ENCODE assay signal across 12 cellular contexts in the genomic region with DNA sequence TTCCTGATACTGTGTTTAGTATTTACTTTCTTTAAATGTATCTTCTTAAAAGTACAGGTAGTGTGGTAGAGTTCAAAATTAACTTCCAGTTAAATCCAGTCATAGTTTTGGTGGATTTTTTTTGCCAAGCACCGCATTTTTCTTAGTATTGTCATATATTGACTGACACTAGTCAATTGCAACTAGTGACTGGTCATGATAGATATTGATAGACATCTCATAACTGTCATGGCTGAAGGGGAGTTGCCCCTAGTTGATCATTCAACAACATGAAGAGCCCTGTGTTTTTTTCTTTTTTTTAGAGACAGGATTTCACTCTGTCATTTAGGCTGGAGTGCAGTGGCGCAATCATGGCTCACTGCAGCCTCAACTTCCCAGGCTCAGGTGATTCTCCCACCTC. TPM values are rescaled to one million over a fixed set of nuclear protein-coding genes. Genes with fewer than 3 reads are reported as not detected.
DNase-seq lines count a peak whose midpoint lies in the region; ATAC-seq, FAIRE-seq and TF ChIP-seq lines count a peak whose summit lies in the region.
"Had no signal": no experiment of that assay in that cellular context is flagged by ENCODE, and none has a peak within 500 bp of the region (broad histone marks: within the 10 kb centered on the region; RNA-seq: fewer than 3 reads in every experiment).

No MANE protein-coding gene starts in this region.

- TF ChIP-seq POLR2A in right lobe of liver (IDR thresholded peaks at IDR 0.05), result no peak
- no peak for TF ChIP-seq POLR2A in upper lobe of left lung (IDR thresholded peaks at IDR 0.05)
- TF ChIP-seq POLR2A in gastrocnemius medialis (IDR thresholded peaks at IDR 0.05), result no peak

- H3K36me3 ChIP-seq in heart right ventricle, result peaks cover 0 to 11% (median 0%) of the 10 kb centered on the region in 9 donors
- no peaks in the 10 kb centered on the region for H3K36me3 ChIP-seq in right lobe of liver
- H3K36me3 ChIP-seq in upper lobe of left lung, result peaks cover 0 to 7% (median 0%) of the 10 kb centered on the region in 4 donors
- H3K36me3 ChIP-seq in gastrocnemius medialis, result no peaks in the 10 kb centered on the region

- H3K4me3 ChIP-seq in heart right ventricle (no peak overlapping the region), right lobe of liver (no peak overlapping the region), upper lobe of left lung (no peak overlapping the region), gastrocnemius medialis (no peak overlapping the region)
- H3K4me3 ChIP-seq: body of pancreas had no signal

- H3K9me3 ChIP-seq in heart right ventricle, result no peaks in the 10 kb centered on the region
- no peaks in the 10 kb centered on the region for H3K9me3 ChIP-seq in right lobe of liver
- no peaks in the 10 kb centered on the region for H3K9me3 ChIP-seq in upper lobe of left lung
- no peaks in the 10 kb centered on the region for H3K9me3 ChIP-seq in gastrocnemius medialis
- H3K9me3 ChIP-seq: body of pancreas had no signal

- peak overlapping the region; percentile 67 for H3K4me3 Mint-ChIP-seq in activated CD8-positive, alpha-beta T cell treated with anti-CD3 and anti-CD28 coated beads for 36 hours

- FAIRE-seq in urothelium cell line (lab: Jason Lieb, UNC), result no peak

- CTCF ChIA-PET in activated CD8-positive, alpha-beta T cell treated with anti-CD3 and anti-CD28 coated beads for 36 hours (lab: Charles Lee), result interaction anchor here (1.0 to 1.9 kb wide), 5 partner anchors 14 to 49 kb away, joined by 3 to 24 read pairs (median 4); no protein-coding TSS in a partner anchor

- no peaks in the 10 kb centered on the region for H3K27me3 ChIP-seq in heart right ventricle
- no peaks in the 10 kb centered on the region for H3K27me3 ChIP-seq in right lobe of liver
- no peaks in the 10 kb centered on the region for H3K27me3 ChIP-seq in upper lobe of left lung
- no peaks in the 10 kb centered on the region for H3K27me3 ChIP-seq in gastrocnemius medialis
- H3K27me3 ChIP-seq: body of pancreas had no signal

- TF ChIP-seq EP300 in upper lobe of left lung (IDR thresholded peaks at IDR 0.05), result no peak

- no peaks in the 10 kb centered on the region for H3K9me3 Mint-ChIP-seq in activated CD8-positive, alpha-beta T cell treated with anti-CD3 and anti-CD28 coated beads for 36 hours

- no peak for ATAC-seq in heart right ventricle
- ATAC-seq in left cardiac atrium, result no peak
- ATAC-seq in activated CD8-positive, alpha-beta T cell treated with anti-CD3 and anti-CD28 coated beads for 36 hours, result peak; percentile 11
- ATAC-seq in right lobe of liver, result peak in 1 of 4 donors; percentile 9
- ATAC-seq in upper lobe of left lung (ENCODE audit: low FRiP score in 2 of 2), result no peak
- ATAC-seq in gastrocnemius medialis, result no peak
- ATAC-seq: left lobe of liver had no signal

- peak overlapping the region; percentile 99 for H3K27ac Mint-ChIP-seq in activated CD8-positive, alpha-beta T cell treated with anti-CD3 and anti-CD28 coated beads for 36 hours

- H3K4me1 Mint-ChIP-seq in activated CD8-positive, alpha-beta T cell treated with anti-CD3 and anti-CD28 coated beads for 36 hours (ENCODE audit: low read depth), result peaks cover 86% of the 10 kb centered on the region

- TF ChIP-seq CTCF in heart right ventricle (IDR thresholded peaks at IDR 0.05) (no peak), right lobe of liver (IDR thresholded peaks at IDR 0.05) (no peak), upper lobe of left lung (IDR thresholded peaks at IDR 0.05) (no peak), gastrocnemius medialis (IDR thresholded peaks at IDR 0.05 in 4 of 5, conservative IDR thresholded peaks at IDR 0.05 in 1 of 5) (no peak)
- no peak for TF ChIP-seq CTCF in activated CD8-positive, alpha-beta T cell treated with anti-CD3 and anti-CD28 coated beads for 36 hours (IDR thresholded peaks at IDR 0.05)

- intact Hi-C loops in heart right ventricle (cut with DNase I), result no loop called here
- intact Hi-C loops in left cardiac atrium (cut with DNase I), result no loop called here
- intact Hi-C loops in activated CD8-positive, alpha-beta T cell treated with anti-CD3 and anti-CD28 coated beads for 36 hours (cut with micrococcal nuclease), result loop anchor here (10.0 kb wide), 1 partner anchor 57 kb away; the partner anchor contains the start of gene RPS27L
- intact Hi-C loops in right lobe of liver (cut with DNase I), result no loop called here
- intact Hi-C loops in gastrocnemius medialis (cut with DNase I; ENCODE audit: low total_unique reads), result no loop called here

- H3K36me3 Mint-ChIP-seq in activated CD8-positive, alpha-beta T cell treated with anti-CD3 and anti-CD28 coated beads for 36 hours (ENCODE audit: low read depth), result peaks cover 56% of the 10 kb centered on the region

- WGBS in heart right ventricle, 2 donors, result 97 to 99% methylated on average over 2 of the region's 2 CpGs
- WGBS in right lobe of liver (ENCODE audit: insufficient coverage, low coverage, low lambda C conversion rate, missing lambda C conversion rate), result 86% methylated on average over 2 of the region's 2 CpGs
- 89 to 94% methylated on average over 2 of the region's 2 CpGs for WGBS in upper lobe of left lung, 2 donors

- DNase-seq in heart right ventricle, result no peak
- DNase-seq in left cardiac atrium, result no peak
- DNase-seq in activated CD8-positive, alpha-beta T cell treated with anti-CD3 and anti-CD28 coated beads for 36 hours, result no peak
- no peak for DNase-seq in right lobe of liver
- DNase-seq in upper lobe of left lung, result no peak
- no peak for DNase-seq in urothelium cell line (ENCODE audit: low spot score)
- DNase-seq in 8988T, result no peak
- no peak for DNase-seq in gastrocnemius medialis
- DNase-seq: body of pancreas, COR-L47, retina had no signal

- H3K27me3 Mint-ChIP-seq in activated CD8-positive, alpha-beta T cell treated with anti-CD3 and anti-CD28 coated beads for 36 hours, result no peaks in the 10 kb centered on the region

- H3K4me1 ChIP-seq in heart right ventricle (peaks cover 0 to 60% (median 32%) of the 10 kb centered on the region in 9 donors), right lobe of liver (peaks cover 0 to 9% (median 5%) of the 10 kb centered on the region in 4 donors), upper lobe of left lung (peaks cover 31 to 51% (median 44%) of the 10 kb centered on the region in 4 donors), gastrocnemius medialis (peaks cover 0 to 13% of the 10 kb centered on the region in 2 donors)

- H3K27ac ChIP-seq in heart right ventricle (peak overlapping the region in 6 of 10 donors; percentile 17 to 83 (median 40)), right lobe of liver (peak overlapping the region in 2 of 3 donors; percentile 14 to 84), upper lobe of left lung (peak overlapping the region; percentile 59 to 73 (median 68)), gastrocnemius medialis (no peak overlapping the region)

- in situ Hi-C loops in gastrocnemius medialis (cut with MboI; ENCODE audit: low sequenced_read_pairs in 4 of 4), result no loop called here

- POLR2A ChIA-PET in activated CD8-positive, alpha-beta T cell treated with anti-CD3 and anti-CD28 coated beads for 36 hours (lab: Charles Lee), result interaction anchor here (0.6 to 2.3 kb wide), 5 partner anchors 9 to 33 kb away, joined by 3 to 27 read pairs (median 5); no protein-coding TSS in a partner anchor

RNA-seq across cellular contexts. Expression of gene RAB8B, which starts 22.1 kb away (rescaled TPM):
- total RNA-seq in heart right ventricle (10 to 100 TPM in 4 of 10 donors, 1 to 10 TPM in 6; 6.0 to 27.7 (median 7.4) TPM), left cardiac atrium (10 to 100 TPM; 19.7 to 21.9 TPM), right lobe of liver (10 to 100 TPM in 4 of 6 experiments, 1 to 10 TPM in 2; 5.8 to 50.7 (median 14.3) TPM), upper lobe of left lung (10 to 100 TPM; 10.2 to 54.8 (median 39.2) TPM), gastrocnemius medialis (10 to 100 TPM in 2 of 4 donors, 1 to 10 TPM in 2; 7.2 to 33.4 (median 14.3) TPM)
- 1 to 10 TPM; 4.4 to 4.5 TPM for polyA plus RNA-seq in heart right ventricle
- 100 to 1,000 TPM; 252 to 261 TPM for total RNA-seq in activated CD8-positive, alpha-beta T cell treated with anti-CD3 and anti-CD28 coated beads for 36 hours

RNA-seq across cellular contexts. Expression of gene RPS27L, which starts 54.3 kb away (rescaled TPM):
- total RNA-seq in heart right ventricle (100 to 1,000 TPM; 117 to 177 (median 145) TPM), left cardiac atrium (100 to 1,000 TPM; 137 to 159 TPM), right lobe of liver (100 to 1,000 TPM in 3 of 6 experiments, 10 to 100 TPM in 3; 63.9 to 115 (median 99.8) TPM), upper lobe of left lung (100 to 1,000 TPM in 3 of 6 donors, 10 to 100 TPM in 3; 30.3 to 165 (median 117) TPM), gastrocnemius medialis (100 to 1,000 TPM in 1 of 4 donors, 10 to 100 TPM in 3; 53.0 to 145 (median 78.0) TPM)
- 10 to 100 TPM; 70.6 to 95.0 TPM for polyA plus RNA-seq in heart right ventricle
- total RNA-seq in activated CD8-positive, alpha-beta T cell treated with anti-CD3 and anti-CD28 coated beads for 36 hours, result 100 to 1,000 TPM; 150 to 158 TPM

Comparison
In these comparisons a context has a peak if more than half of its experiments do, and no peak if none do; other contexts are left out.
1. H3K27ac ChIP-seq: peak in heart right ventricle (6 of 10), right lobe of liver (2 of 3) and upper lobe of left lung (4 of 4); none in gastrocnemius medialis (0 of 4).
2. RNA of gene RAB8B, which starts 22.1 kb away (total RNA-seq): 252 to 261 TPM in activated CD8-positive, alpha-beta T cell treated with anti-CD3 and anti-CD28 coated beads for 36 hours; 10.2 to 54.8 TPM in upper lobe of left lung, 19.7 to 21.9 TPM in left cardiac atrium, 7.2 to 33.4 TPM in gastrocnemius medialis, 5.8 to 50.7 TPM in right lobe of liver and 6.0 to 27.7 TPM in heart right ventricle; every median in the first group is over 4 times any median in the second.